ENCODE assay signal across 1 cellular context in genomic region chr5:169765176-169765575, GRCh38.
TF ChIP-seq lines count a peak whose summit lies in the region.

No MANE protein-coding gene starts in this region.

TF ChIP-seq in IMR-90, 13 proteins besides CTCF, POLR2A, EP300 and RAD21 (continued from another document):
- TF ChIP-seq ELK1 (IDR thresholded peaks at IDR 0.05; ENCODE audit: borderline replicate concordance, low read depth, low read length) = no peak
- no peak for TF ChIP-seq FOS (IDR thresholded peaks at IDR 0.05; ENCODE audit: low read depth, low read length)
- TF ChIP-seq RCOR1 (IDR thresholded peaks at IDR 0.05; ENCODE audit: insufficient replicate concordance, low read length) = no peak
- TF ChIP-seq CHD1 (IDR thresholded peaks at IDR 0.05; ENCODE audit: low read depth, low read length) = no peak
TF ChIP-seq in IMR-90: peak in this region for 0.
